ENCODE assay signal across 20 cellular contexts in the genomic region with DNA sequence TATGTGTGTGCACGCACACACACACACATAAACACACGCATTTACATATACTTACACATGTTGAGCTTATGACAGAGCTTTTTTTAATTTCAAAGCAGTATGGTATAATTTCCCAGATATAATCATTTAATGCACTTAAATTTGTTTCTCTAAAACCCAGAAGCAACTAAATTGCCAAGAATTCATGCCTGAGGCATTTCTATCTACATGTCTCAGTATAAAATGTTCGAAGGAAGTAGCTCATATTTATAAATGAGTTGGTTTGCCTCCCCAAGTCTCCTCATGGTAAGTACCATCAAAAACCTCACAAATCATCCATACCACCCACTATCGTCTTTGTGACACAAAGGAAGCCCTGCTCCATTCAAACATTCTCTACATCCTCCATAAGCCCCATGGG.
DNase-seq lines count a peak whose midpoint lies in the region; ATAC-seq and TF ChIP-seq lines count a peak whose summit lies in the region.
"Had no signal": no experiment of that assay in that cellular context is flagged by ENCODE, and none has a peak within 500 bp of the region (broad histone marks: within the 10 kb centered on the region; RNA-seq: fewer than 3 reads in every experiment).

No MANE protein-coding gene starts in this region.

- intact Hi-C loops in right lobe of liver (cut with DNase I), result no loop called here

- H3K4me1 ChIP-seq in SK-N-SH (ENCODE audit: control insufficient read depth in 1 of 2, insufficient read depth in 2 of 2, low read depth in 1 of 2, low read length in 1 of 2) (peaks cover 2 to 18% of the 10 kb centered on the region in 2 experiments; a peak in 2 of 4 replicates), mesenchymal stem cell (ENCODE audit: control insufficient read depth, insufficient read depth, low read depth, low read length) (peaks cover 1% of the 10 kb centered on the region), right lobe of liver (no peaks in the 10 kb centered on the region), Peyer's patch (no peaks in the 10 kb centered on the region)

- H4K91ac ChIP-seq in mesenchymal stem cell (ENCODE audit: low read length), result no peak overlapping the region

- TF ChIP-seq EP300 in SK-N-SH (IDR thresholded peaks at IDR 0.05; ENCODE audit: borderline replicate concordance in 1 of 2, low read depth in 1 of 2, low read length in 1 of 2), result no peak

- no peaks in the 10 kb centered on the region for H4K20me1 ChIP-seq in SK-N-SH (ENCODE audit: insufficient read depth)

- H3K79me2 ChIP-seq in SK-N-SH (ENCODE audit: insufficient read depth), result no peaks in the 10 kb centered on the region

- 87% methylated on average over 4 of the region's 4 CpGs for whole genome bisulfite sequencing in SK-N-SH (ENCODE audit: low lambda C conversion rate)
- 97% methylated on average over 2 of the region's 4 CpGs for WGBS in mesenchymal stem cell
- WGBS in right lobe of liver (ENCODE audit: insufficient coverage, low coverage, low lambda C conversion rate, missing lambda C conversion rate), result 86% methylated on average over 4 of the region's 4 CpGs

- H2BK120ac ChIP-seq in mesenchymal stem cell (ENCODE audit: low read depth, low read length), result no peak overlapping the region

- TF ChIP-seq CTCF in SK-N-SH (IDR thresholded peaks at IDR 0.05), result no peak
- TF ChIP-seq CTCF in right lobe of liver (IDR thresholded peaks at IDR 0.05), result no peak
- no peak for TF ChIP-seq CTCF in Peyer's patch (IDR thresholded peaks at IDR 0.05)

- no peak for ATAC-seq in SK-N-SH treated with all-trans-retinoic acid at 6 μM for 48 hours
- ATAC-seq in right lobe of liver, result no peak
- ATAC-seq in GM21717 (IDR thresholded peaks at IDR 0.05; ENCODE audit: unreplicated experiment), result no peak
- ATAC-seq: CD8-positive, alpha-beta T cell had no signal

- TF ChIP-seq RAD21 in SK-N-SH (IDR thresholded peaks at IDR 0.05; ENCODE audit: low read length), result no peak

- H3K27me3 ChIP-seq in SK-N-SH (ENCODE audit: insufficient read depth), result no peaks in the 10 kb centered on the region
- no peaks in the 10 kb centered on the region for H3K27me3 ChIP-seq in mesenchymal stem cell (ENCODE audit: control insufficient read depth in 1 of 2, insufficient read depth in 1 of 2, low read length in 2 of 2)
- no peaks in the 10 kb centered on the region for H3K27me3 ChIP-seq in right lobe of liver
- H3K27me3 ChIP-seq in Peyer's patch, result no peaks in the 10 kb centered on the region

- TF ChIP-seq POLR2A in right lobe of liver (IDR thresholded peaks at IDR 0.05), result no peak
- TF ChIP-seq POLR2A in Peyer's patch (IDR thresholded peaks at IDR 0.05), result no peak

- no peaks in the 10 kb centered on the region for H3K36me3 ChIP-seq in SK-N-SH (replicated peaks in 1 of 2; ENCODE audit: control insufficient read depth in 1 of 2, insufficient read depth in 2 of 2, low read length in 1 of 2)
- no peaks in the 10 kb centered on the region for H3K36me3 ChIP-seq in mesenchymal stem cell (ENCODE audit: control insufficient read depth in 1 of 2, insufficient read depth in 2 of 2, low read depth in 1 of 2, low read length in 2 of 2)
- H3K36me3 ChIP-seq in right lobe of liver, result no peaks in the 10 kb centered on the region
- H3K36me3 ChIP-seq in Peyer's patch, result no peaks in the 10 kb centered on the region
- H3K36me3 ChIP-seq: HAP-1 had no signal

- no peak overlapping the region for H4K8ac ChIP-seq in mesenchymal stem cell (ENCODE audit: low read length)

- no peak overlapping the region for H3K23ac ChIP-seq in mesenchymal stem cell (ENCODE audit: low read length in 2 of 2)

- H2BK5ac ChIP-seq in mesenchymal stem cell (ENCODE audit: low read depth, low read length, poor library complexity, severe bottlenecking), result no peak overlapping the region

- H3K4me2 ChIP-seq in SK-N-SH (no peak overlapping the region), mesenchymal stem cell (ENCODE audit: low read length, poor library complexity, severe bottlenecking) (no peak overlapping the region)

- H3K4me3 ChIP-seq in SK-N-SH (ENCODE audit: low read depth in 2 of 2, low read length in 1 of 2), result no peak overlapping the region
- H3K4me3 ChIP-seq in mesenchymal stem cell (ENCODE audit: insufficient read depth in 1 of 2, low read depth in 1 of 2, low read length in 2 of 2), result peak overlapping the region in 1 of 2 experiments; percentile 59
- no peak overlapping the region for H3K4me3 ChIP-seq in right lobe of liver
- no peak overlapping the region for H3K4me3 ChIP-seq in Peyer's patch
- H3K4me3 ChIP-seq: HAP-1 had no signal

- H3K4ac ChIP-seq in mesenchymal stem cell (ENCODE audit: low read depth in 1 of 2, low read length in 2 of 2), result no peak overlapping the region

- DNase-seq in SK-N-SH, result no peak
- peak; percentile 46 for DNase-seq in dedifferentiated amniotic fluid mesenchymal stem cell (ENCODE audit: extremely low spot score)
- no peak for DNase-seq in mesenchymal stem cell
- DNase-seq in right lobe of liver, result no peak
- DNase-seq in Peyer's patch, result no peak
- DNase-seq in putamen (ENCODE audit: low spot score), result no peak
- DNase-seq: CD8-positive, alpha-beta T cell; DMS79; GDM1; Kasumi-1; NCI-H1105 treated with DMSO at 0.1 percent for 48 hours; NCI-H1694 treated with DMSO at 0.1 percent for 48 hours; NCI-H2107; NCI-H2227 treated with DMSO at 0.1 percent for 48 hours; NCI-H524; SHP77 had no signal

- POLR2A ChIA-PET in SK-N-SH (lab: Yijun Ruan, JAX), result no interaction called here

- no peak overlapping the region for H2BK15ac ChIP-seq in mesenchymal stem cell (ENCODE audit: low read depth, poor library complexity, severe bottlenecking)

- no peaks in the 10 kb centered on the region for H3K9me2 ChIP-seq in SK-N-SH

- no peaks in the 10 kb centered on the region for H3K79me1 ChIP-seq in mesenchymal stem cell (replicated peaks; ENCODE audit: low read length, poor library complexity, severe bottlenecking)

- no peaks in the 10 kb centered on the region for H3K9me3 ChIP-seq in SK-N-SH
- H3K9me3 ChIP-seq in mesenchymal stem cell (ENCODE audit: control insufficient read depth, low read length), result peaks cover 2% of the 10 kb centered on the region
- H3K9me3 ChIP-seq in right lobe of liver, result no peaks in the 10 kb centered on the region
- no peaks in the 10 kb centered on the region for H3K9me3 ChIP-seq in Peyer's patch
- H3K9me3 ChIP-seq: HAP-1 had no signal

- H3F3A ChIP-seq in SK-N-SH (replicated peaks; ENCODE audit: insufficient read depth), result peaks cover 16% of the 10 kb centered on the region

- H2AFZ ChIP-seq in SK-N-SH (ENCODE audit: low read depth), result no peak overlapping the region
- H2AFZ ChIP-seq in mesenchymal stem cell (ENCODE audit: low read depth, low read length), result no peak overlapping the region

- H2AK5ac ChIP-seq in mesenchymal stem cell (ENCODE audit: low read length, severe bottlenecking), result no peak overlapping the region

- H3K9ac ChIP-seq in SK-N-SH, result no peak overlapping the region
- H3K9ac ChIP-seq in mesenchymal stem cell (ENCODE audit: low read length), result peak overlapping the region; percentile 92

- CTCF ChIA-PET in SK-N-SH (lab: Yijun Ruan, JAX), result interaction anchor here (0.6 to 1.0 kb wide), 2 partner anchors 9 to 111 kb away, joined by 3 read pairs; no protein-coding TSS in a partner anchor

- H3K18ac ChIP-seq in mesenchymal stem cell (ENCODE audit: low read depth in 1 of 2, low read length in 2 of 2), result no peak overlapping the region

- H3K27ac ChIP-seq in SK-N-SH (ENCODE audit: low read depth in 2 of 2, low read length in 1 of 2) (no peak overlapping the region), mesenchymal stem cell (ENCODE audit: low read length, poor library complexity, severe bottlenecking) (no peak overlapping the region), right lobe of liver (no peak overlapping the region), Peyer's patch (no peak overlapping the region)
- H3K27ac ChIP-seq: 22Rv1 had no signal

- H2BK12ac ChIP-seq in mesenchymal stem cell (ENCODE audit: low read length in 2 of 2), result no peak overlapping the region

- H3K14ac ChIP-seq in mesenchymal stem cell (ENCODE audit: low read length in 2 of 2), result no peak overlapping the region

TF ChIP-seq in SK-N-SH, 30 proteins besides CTCF, POLR2A, EP300 and RAD21:
- TF ChIP-seq, protein P1, sequence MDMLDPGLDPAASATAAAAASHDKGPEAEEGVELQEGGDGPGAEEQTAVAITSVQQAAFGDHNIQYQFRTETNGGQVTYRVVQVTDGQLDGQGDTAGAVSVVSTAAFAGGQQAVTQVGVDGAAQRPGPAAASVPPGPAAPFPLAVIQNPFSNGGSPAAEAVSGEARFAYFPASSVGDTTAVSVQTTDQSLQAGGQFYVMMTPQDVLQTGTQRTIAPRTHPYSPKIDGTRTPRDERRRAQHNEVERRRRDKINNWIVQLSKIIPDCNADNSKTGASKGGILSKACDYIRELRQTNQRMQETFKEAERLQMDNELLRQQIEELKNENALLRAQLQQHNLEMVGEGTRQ (IDR thresholded peaks at IDR 0.05; ENCODE audit: borderline replicate concordance, low read depth, low read length), result no peak
- TF ChIP-seq GATA2 (CRISPR knock-in tag; IDR thresholded peaks at IDR 0.05), result 0 out of 2 replicates have a peak, but pooled peaks have one; percentile 8
TF ChIP-seq in SK-N-SH: peak in this region for 1.

TF ChIP-seq in SK-N-SH treated with all-trans-retinoic acid at 6 μM for 48 hours, 23 proteins besides CTCF, POLR2A, EP300 and RAD21:
- TF ChIP-seq OSR1 (CRISPR knock-in tag; IDR thresholded peaks at IDR 0.05) (no peak), ZFP30 (CRISPR knock-in tag; IDR thresholded peaks at IDR 0.05) (no peak), ZC3H10 (CRISPR knock-in tag; IDR thresholded peaks at IDR 0.05) (no peak), ISL1 (CRISPR knock-in tag; IDR thresholded peaks at IDR 0.05) (no peak)
